Comparison of ENCODE assay signal across 1 cellular context in the genomic region with DNA sequence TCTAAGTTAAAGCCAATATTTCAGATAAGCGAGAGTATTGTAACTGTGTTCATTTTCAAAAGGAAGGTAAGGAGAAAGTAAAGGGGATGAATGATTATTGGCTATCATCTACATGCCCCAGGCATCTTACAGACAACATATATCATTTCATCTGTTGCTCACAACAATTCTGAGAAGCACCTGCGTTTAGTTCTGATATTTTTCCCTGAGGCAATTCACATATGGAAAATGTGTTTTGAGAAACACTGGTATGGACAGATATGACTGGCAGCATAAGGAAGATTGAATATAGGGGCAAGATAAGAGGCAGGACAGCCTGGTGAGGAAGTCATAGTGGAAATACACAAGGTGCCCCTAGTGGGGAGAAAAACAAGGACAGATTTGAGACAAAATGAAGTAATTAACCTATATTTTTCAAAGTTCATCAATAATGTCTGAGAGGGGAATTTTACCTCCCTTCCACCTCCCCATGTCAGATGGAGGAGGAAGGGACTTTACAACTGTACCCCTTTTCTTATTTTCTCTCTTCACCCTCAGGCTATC.
TF ChIP-seq lines count a peak whose summit lies in the region.

No MANE protein-coding gene starts in this region.

TF ChIP-seq in GM23338, 12 proteins besides CTCF, POLR2A, EP300 and RAD21 (continued from another document):
- no peak for TF ChIP-seq REST (IDR thresholded peaks at IDR 0.05; ENCODE audit: unreplicated experiment)
- no peak for TF ChIP-seq STAT1 (IDR thresholded peaks at IDR 0.05; ENCODE audit: unreplicated experiment)
- TF ChIP-seq ZNF462 (CRISPR knock-in tag; IDR thresholded peaks at IDR 0.05), result no peak
- TF ChIP-seq NANOG (IDR thresholded peaks at IDR 0.05; ENCODE audit: borderline replicate concordance), result no peak
- TF ChIP-seq POLR2AphosphoS5 (IDR thresholded peaks at IDR 0.05; ENCODE audit: low read depth), result no peak
